In genomic region chr14:72740504-72740961, GRCh38 we compare ENCODE assay signal across 20 cellular contexts.
"Had no signal": no experiment of that assay in that cellular context is flagged by ENCODE, and none has a peak within 500 bp of the region (broad histone marks: within the 10 kb centered on the region; RNA-seq: fewer than 3 reads in every experiment).

No MANE protein-coding gene starts in this region.

- H3K4me1 Mint-ChIP-seq: activated B cell treated with CpG ODN at 0.5 μM for 24 hours; activated CD4-positive, alpha-beta T cell treated with anti-CD3 and anti-CD28 coated beads for 36 hours had no signal

- DNase-seq: activated B cell treated with CpG ODN at 0.5 μM for 24 hours; activated CD4-positive, alpha-beta T cell treated with anti-CD3 and anti-CD28 coated beads for 36 hours; activated CD4-positive, alpha-beta T cell treated with anti-CD3 and anti-CD28 coated beads, Interleukin-2, amount 50 U/mL, for 4 hours; activated T-cell treated with anti-CD3 and anti-CD28 coated beads, Interleukin-2, amount 50 U/mL, for 1 hour; cortex of kidney; foreskin keratinocyte; left lung; midbrain; nucleus accumbens; posterior cingulate gyrus; retina; stimulated activated CD4-positive, alpha-beta T cell treated with anti-CD3 and anti-CD28 coated beads, Interleukin-4, amount 100 ng/mL, for 24 hours; stimulated activated naive CD4-positive, alpha-beta T cell treated with Interleukin-2 at 50 U/mL for 16 hours; T1000; upper lobe of right lung had no signal

- H3K27me3 Mint-ChIP-seq: activated B cell treated with CpG ODN at 0.5 μM for 24 hours; activated CD4-positive, alpha-beta T cell treated with anti-CD3 and anti-CD28 coated beads for 36 hours; activated naive CD8-positive, alpha-beta T cell had no signal

- H3K4me3 ChIP-seq: adrenal gland, ascending aorta, left lung, upper lobe of right lung had no signal

- ATAC-seq: activated CD4-positive, alpha-beta T cell treated with anti-CD3 and anti-CD28 coated beads for 36 hours; foreskin keratinocyte; left lung; upper lobe of right lung had no signal

- H3K27ac ChIP-seq: adrenal gland, ascending aorta, foreskin keratinocyte, left lung, upper lobe of right lung had no signal

- H3K27ac Mint-ChIP-seq: activated B cell treated with CpG ODN at 0.5 μM for 24 hours; activated CD4-positive, alpha-beta T cell treated with anti-CD3 and anti-CD28 coated beads for 36 hours; activated naive CD8-positive, alpha-beta T cell; T-helper 1 cell treated with Interleukin-12 subunit alpha and Interleukin-12 subunit beta and Interleukin-4 antibody, amounts not matched to agents 30 μg/mL and 1 μg/mL, for 36 hours had no signal

- H3K9me3 Mint-ChIP-seq: activated B cell treated with CpG ODN at 0.5 μM for 24 hours; nephron; T-helper 1 cell treated with Interleukin-12 subunit alpha and Interleukin-12 subunit beta and Interleukin-4 antibody, amounts not matched to agents 30 μg/mL and 1 μg/mL, for 36 hours had no signal

- H3K9me3 ChIP-seq: adrenal gland, ascending aorta, left lung, upper lobe of right lung had no signal

- H3K4me1 ChIP-seq: ascending aorta, left lung, upper lobe of right lung had no signal

- H3K36me3 Mint-ChIP-seq: activated naive CD8-positive, alpha-beta T cell had no signal

- H3K36me3 ChIP-seq: adrenal gland, ascending aorta, left lung, upper lobe of right lung had no signal

- H3K27me3 ChIP-seq: adrenal gland, ascending aorta, left lung, upper lobe of right lung had no signal

- H3K4me3 Mint-ChIP-seq: activated B cell treated with CpG ODN at 0.5 μM for 24 hours; activated CD4-positive, alpha-beta T cell treated with anti-CD3 and anti-CD28 coated beads for 36 hours; activated naive CD8-positive, alpha-beta T cell; nephron; T-helper 1 cell treated with Interleukin-12 subunit alpha and Interleukin-12 subunit beta and Interleukin-4 antibody, amounts not matched to agents 30 μg/mL and 1 μg/mL, for 36 hours had no signal
